Comparison of ENCODE assay signal across 8 cellular contexts in genomic region chr2:210617732-210618330, GRCh38.
A peak's percentile ranks its signal among the peaks of the same experiment; 100 is the strongest.
DNase-seq lines count a peak whose midpoint lies in the region; ATAC-seq, FAIRE-seq and TF ChIP-seq lines count a peak whose summit lies in the region.

No MANE protein-coding gene starts in this region.

- TF ChIP-seq POLR2A in A549 (IDR thresholded peaks at IDR 0.05; ENCODE audit: low read length), result no peak

- H3K9me3 Mint-ChIP-seq in WTC11, result peaks cover 9% of the 10 kb centered on the region

- TF ChIP-seq CTCF in A549 (IDR thresholded peaks at IDR 0.05), result peak; percentile 57
- peak; percentile 37 for TF ChIP-seq CTCF in GM13976 (IDR thresholded peaks at IDR 0.05; ENCODE audit: borderline replicate concordance, control extremely low read depth, extremely low read depth, insufficient read depth, missing control alignments)
- TF ChIP-seq CTCF in WTC11 (IDR thresholded peaks at IDR 0.05), result peak; percentile 39; the same call in 1 of the 2 replicates
- peak; percentile 69 for TF ChIP-seq CTCF in kidney epithelial cell (IDR thresholded peaks at IDR 0.05; ENCODE audit: insufficient read depth, low read length, poor library complexity, severe bottlenecking)

- DNase-seq in A549 (ENCODE audit: low read depth in 1 of 2, low spot score in 1 of 2), result peak; percentile 15 to 41
- DNase-seq in GM13976 (ENCODE audit: low spot score), result no peak
- peak; percentile 98 for DNase-seq in NCI-H1694 treated with DMSO at 0.1 percent for 48 hours (lab: John Stamatoyannopoulos, UW)
- no peak for DNase-seq in WTC11 (ENCODE audit: low spot score)
- peak; percentile 19 for DNase-seq in kidney epithelial cell (ENCODE audit: low read depth)
- DNase-seq in cortex of kidney (lab: John Stamatoyannopoulos, UW), result no peak
- DNase-seq in T-helper 17 cell, result no peak

- no peaks in the 10 kb centered on the region for H3K27me3 ChIP-seq in kidney epithelial cell (ENCODE audit: control insufficient read depth, insufficient read depth, low read length)

- no peak for TF ChIP-seq EP300 in A549 (IDR thresholded peaks at IDR 0.05)

- peak; percentile 68 to 69 for TF ChIP-seq RAD21 in A549 (conservative IDR thresholded peaks at IDR 0.05 in 1 of 2, IDR thresholded peaks at IDR 0.05 in 1 of 2)

- WGBS in A549 (ENCODE audit: missing lambda C conversion rate), result 2% methylated on average over 3 of the region's 3 CpGs

- POLR2A ChIA-PET in A549 (lab: Yijun Ruan, JAX) (no interaction called here), WTC11 (lab: Charles Lee) (no interaction called here)

- H3K4me3 Mint-ChIP-seq in WTC11 (no peak overlapping the region), T-helper 17 cell (no peak overlapping the region)

- H3K36me3 ChIP-seq in kidney epithelial cell (ENCODE audit: control insufficient read depth, insufficient read depth, low read length), result no peaks in the 10 kb centered on the region

- no peak overlapping the region for H3K27ac ChIP-seq in A549

- H3K9me3 ChIP-seq in A549 (no peaks in the 10 kb centered on the region), T-helper 17 cell (ENCODE audit: control insufficient read depth, low read length, poor library complexity, severe bottlenecking) (no peaks in the 10 kb centered on the region)

- no peak overlapping the region for H3K27ac Mint-ChIP-seq in WTC11
- no peak overlapping the region for H3K27ac Mint-ChIP-seq in T-helper 17 cell

- CTCF ChIA-PET in A549 (lab: Yijun Ruan, JAX) (interaction anchor here (0.6 to 1.9 kb wide), 5 partner anchors 11 to 1199 kb away, joined by 3 to 4 read pairs (median 4); no protein-coding TSS in a partner anchor), WTC11 (lab: Charles Lee) (interaction anchor here (0.9 to 1.2 kb wide), 2 partner anchors 46 to 418 kb away, joined by 3 to 5 read pairs; no protein-coding TSS in a partner anchor)

- H3K4me1 ChIP-seq in A549, result no peaks in the 10 kb centered on the region

- H3K4me2 ChIP-seq in A549, result no peak overlapping the region

- ATAC-seq in A549, result peak in 1 of 2 experiments; percentile 87; a peak in 3 of 6 replicates
- ATAC-seq in HG02973 (IDR thresholded peaks at IDR 0.05; ENCODE audit: unreplicated experiment), result peak; percentile 81
- ATAC-seq in WTC11, result peak; percentile 68
- ATAC-seq in T-helper 17 cell, result no peak

- in situ Hi-C loops in GM13976 (cut with MboI; ENCODE audit: low sequenced_read_pairs, unreplicated experiment), result loop anchor here (25.0 kb wide), 1 partner anchor 419 kb away; no protein-coding TSS in a partner anchor

- H3K4me1 Mint-ChIP-seq in WTC11, result peaks cover 22% of the 10 kb centered on the region
- no peaks in the 10 kb centered on the region for H3K4me1 Mint-ChIP-seq in T-helper 17 cell

- H3K4me3 ChIP-seq in A549, result no peak overlapping the region
- H3K4me3 ChIP-seq in kidney epithelial cell (ENCODE audit: low read depth, low read length), result no peak overlapping the region

- H3K27me3 Mint-ChIP-seq in WTC11 (ENCODE audit: low read depth) (no peaks in the 10 kb centered on the region), T-helper 17 cell (no peaks in the 10 kb centered on the region)

- H3K36me3 Mint-ChIP-seq in WTC11, result 0 out of 2 replicates have a peak, but pooled peaks cover 2% of the 10 kb centered on the region
- H3K36me3 Mint-ChIP-seq in T-helper 17 cell (ENCODE audit: low read depth), result no peaks in the 10 kb centered on the region

- no peak for FAIRE-seq in A549 (lab: Jason Lieb, UNC)

TF ChIP-seq in A549, 52 proteins besides CTCF, POLR2A, EP300 and RAD21:
- TF ChIP-seq PBX3 (IDR thresholded peaks at IDR 0.05) (no peak), KDM5A (IDR thresholded peaks at IDR 0.05) (no peak), SMC3 (IDR thresholded peaks at IDR 0.05) (peak; percentile 42; the same call in 2 of the 3 replicates)
TF ChIP-seq in A549: peak in this region for 1.

TF ChIP-seq in WTC11, 78 proteins besides CTCF, POLR2A, EP300 and RAD21:
- TF ChIP-seq NFATC4 (CRISPR knock-in tag; IDR thresholded peaks at IDR 0.05) (no peak), ZNF281 (CRISPR knock-in tag; IDR thresholded peaks at IDR 0.05) (no peak), ZNF423 (CRISPR knock-in tag; IDR thresholded peaks at IDR 0.05) (no peak), OVOL2 (CRISPR knock-in tag; IDR thresholded peaks at IDR 0.05; ENCODE audit: borderline replicate concordance) (no peak)

Comparison
In these comparisons a context has a peak if more than half of its experiments do, and no peak if none do; other contexts are left out.
1. DNase-seq: peak in A549 (2 of 2), NCI-H1694 treated with DMSO at 0.1 percent for 48 hours (single experiment) and kidney epithelial cell (single experiment); none in GM13976 (single experiment), WTC11 (single experiment), cortex of kidney (single experiment) and T-helper 17 cell (0 of 3).
2. Of the 8 proteins assayed by ChIP-seq in both WTC11 and A549: peak only in WTC11: none; only in A549: none; in both: CTCF; in neither: 7.
3. Peak in every context shown above with its lines, with median percentiles within 50 percentile points of each other: CTCF ChIP-seq.